ENCODE assay signal across 17 cellular contexts in genomic region chr18:48080546-48080945, GRCh38.
"Had no signal": no experiment of that assay in that cellular context is flagged by ENCODE, and none has a peak within 500 bp of the region (broad histone marks: within the 10 kb centered on the region; RNA-seq: fewer than 3 reads in every experiment).

No MANE protein-coding gene starts in this region.

- FAIRE-seq: endometrium, islet of Langerhans, urothelium cell line had no signal

- ATAC-seq: activated naive CD4-positive, alpha-beta T cell treated with anti-CD3 and anti-CD28 coated beads, Interleukin-2, amount 50 U/mL, for 72 hours; left lobe of liver had no signal

- H3K9me3 Mint-ChIP-seq: activated naive CD4-positive, alpha-beta T cell treated with anti-CD3 and anti-CD28 coated beads, Interleukin-2, amount 50 U/mL, for 72 hours; activated T-cell treated with anti-CD3 and anti-CD28 coated beads, Interleukin-2, amount 50 U/mL, for 24 hours; nephron; T-helper 2 cell treated with Interferon-gamma antibody and Interleukin-4, amounts not matched to agents 5 μg/mL and 100 μg/mL, for 36 hours had no signal

- H3K4me3 Mint-ChIP-seq: activated T-cell treated with anti-CD3 and anti-CD28 coated beads, Interleukin-2, amount 50 U/mL, for 24 hours; nephron; T-helper 2 cell treated with Interferon-gamma antibody and Interleukin-4, amounts not matched to agents 5 μg/mL and 100 μg/mL, for 36 hours had no signal

- H3K36me3 Mint-ChIP-seq: activated naive CD4-positive, alpha-beta T cell treated with anti-CD3 and anti-CD28 coated beads, Interleukin-2, amount 50 U/mL, for 72 hours had no signal

- H3K4me3 ChIP-seq: dorsolateral prefrontal cortex, esophagus muscularis mucosa had no signal

- H3K27ac ChIP-seq: brain microvascular endothelial cell, dorsolateral prefrontal cortex, esophagus muscularis mucosa had no signal

- H3K4me1 ChIP-seq: esophagus muscularis mucosa had no signal

- H3K27ac Mint-ChIP-seq: activated T-cell treated with anti-CD3 and anti-CD28 coated beads, Interleukin-2, amount 50 U/mL, for 24 hours; nephron; T-helper 2 cell treated with Interferon-gamma antibody and Interleukin-4, amounts not matched to agents 5 μg/mL and 100 μg/mL, for 36 hours had no signal

- DNase-seq: activated CD4-positive, alpha-beta T cell treated with anti-CD3 and anti-CD28 coated beads, Interleukin-2, amount 50 U/mL, for 4 hours; activated CD4-positive, CD25-positive, alpha-beta regulatory T cell treated with anti-CD3 and anti-CD28 coated beads, Interleukin-2, amount 50 U/mL, for 72 hours; activated effector memory CD4-positive, alpha-beta T cell treated with Interleukin-2 at 50 U/mL for 16 hours; activated T-cell treated with anti-CD3 and anti-CD28 coated beads, Interleukin-2, amount 50 U/mL, for 24 hours; brain microvascular endothelial cell; dorsolateral prefrontal cortex; mammary epithelial cell; stimulated activated CD4-positive, alpha-beta T cell treated with anti-CD3 and anti-CD28 coated beads, Interleukin-15, amount 100 ng/mL, for 24 hours; stimulated activated CD4-positive, alpha-beta T cell treated with anti-CD3 and anti-CD28 coated beads, Interleukin-4, amount 100 ng/mL, for 24 hours had no signal

- H3K27me3 ChIP-seq: brain microvascular endothelial cell, dorsolateral prefrontal cortex, esophagus muscularis mucosa had no signal

- H3K36me3 ChIP-seq: brain microvascular endothelial cell, esophagus muscularis mucosa had no signal

- H3K9me3 ChIP-seq: esophagus muscularis mucosa had no signal
